27 cellular contexts compared by ENCODE assay signal in genomic region chr7:26466007-26466406, GRCh38.
"Had no signal": no experiment of that assay in that cellular context is flagged by ENCODE, and none has a peak within 500 bp of the region (broad histone marks: within the 10 kb centered on the region; RNA-seq: fewer than 3 reads in every experiment).

No MANE protein-coding gene starts in this region.

- DNase-seq: stimulated activated CD4-positive, alpha-beta T cell treated with anti-CD3 and anti-CD28 coated beads, Interleukin-2, amount 100 ng/mL, for 48 hours; stimulated activated CD4-positive, alpha-beta T cell treated with anti-CD3 and anti-CD28 coated beads, Interleukin-4, amount 100 ng/mL, for 1 hour; stimulated activated CD4-positive, alpha-beta T cell treated with anti-CD3 and anti-CD28 coated beads, Interleukin-4, amount 100 ng/mL, for 24 hours; stimulated activated CD4-positive, alpha-beta T cell treated with anti-CD3 and anti-CD28 coated beads, Interleukin-4, amount 100 ng/mL, for 4 hours; stimulated activated CD8-positive, alpha-beta memory T cell treated with anti-CD3 and anti-CD28 coated beads, Interleukin-4, amount 100 ng/mL, for 48 hours; stimulated activated naive B cell treated with anti-CD40 and anti-IgM and Interleukin-4, amounts not matched to agents 10 μg/mL and 1 μg/mL and 100 μg/mL, for 72 hours; stimulated activated naive CD4-positive, alpha-beta T cell; stimulated activated naive CD4-positive, alpha-beta T cell treated with Interleukin-2 at 50 U/mL for 16 hours; stimulated activated naive CD8-positive, alpha-beta T cell treated with anti-CD3 and anti-CD28 coated beads, Interleukin-15, amount 100 ng/mL, for 72 hours; stimulated activated naive CD8-positive, alpha-beta T cell treated with anti-CD3 and anti-CD28 coated beads, Interleukin-15, Interleukin-2, amounts not matched to agents 100 U/mL and 50 U/mL, for 24 hours; stomach; substantia nigra; testis; thyroid gland; tibial artery; transverse colon; trophoblast cell; upper lobe of left lung; upper lobe of right lung; uterus had no signal

- H3K4me1 ChIP-seq: suprapubic skin, testis, thyroid gland, tibial nerve, transverse colon, upper lobe of left lung, upper lobe of right lung, uterus, vagina had no signal

- H3K27ac ChIP-seq: stomach, suprapubic skin, testis, thoracic aorta, thyroid gland, tibial artery, tibial nerve, transverse colon, upper lobe of left lung, upper lobe of right lung, uterus, vagina had no signal

- ATAC-seq: stimulated activated effector memory CD8-positive, alpha-beta T cell treated with anti-CD3 and anti-CD28 coated beads, Interleukin-12 subunit alpha, Interleukin-12 subunit beta, amount 100 ng/mL, for 72 hours; stimulated activated memory B cell treated with anti-CD40 and anti-IgM and Interleukin-4, amounts not matched to agents 10 μg/mL and 1 μg/mL and 100 μg/mL, for 72 hours; stimulated activated naive B cell treated with anti-CD40 and anti-IgM and Interleukin-4, amounts not matched to agents 10 μg/mL and 1 μg/mL and 100 μg/mL, for 72 hours; stimulated activated naive CD8-positive, alpha-beta T cell treated with anti-CD3 and anti-CD28 coated beads, Interleukin-15, amount 100 ng/mL, for 72 hours; stimulated activated naive CD8-positive, alpha-beta T cell treated with anti-CD3 and anti-CD28 coated beads, Interleukin-15, Interleukin-2, amounts not matched to agents 100 U/mL and 50 U/mL, for 24 hours; upper lobe of right lung had no signal

- H3K36me3 ChIP-seq: stomach, suprapubic skin, thoracic aorta, thyroid gland, tibial artery, tibial nerve, transverse colon, upper lobe of left lung, upper lobe of right lung, uterus, vagina had no signal

- H3K4me3 ChIP-seq: stomach, suprapubic skin, testis, thoracic aorta, thyroid gland, tibial artery, tibial nerve, transverse colon, upper lobe of left lung, upper lobe of right lung, uterus, vagina had no signal

- FAIRE-seq: urothelium cell line had no signal

- H3K9me3 ChIP-seq: stomach, suprapubic skin, testis, thoracic aorta, thyroid gland, tibial artery, tibial nerve, transverse colon, upper lobe of left lung, upper lobe of right lung, uterus, vagina had no signal

- H3K27me3 ChIP-seq: stomach, suprapubic skin, testis, thyroid gland, tibial artery, tibial nerve, transverse colon, upper lobe of left lung, upper lobe of right lung, uterus, vagina had no signal
